In the genomic region with DNA sequence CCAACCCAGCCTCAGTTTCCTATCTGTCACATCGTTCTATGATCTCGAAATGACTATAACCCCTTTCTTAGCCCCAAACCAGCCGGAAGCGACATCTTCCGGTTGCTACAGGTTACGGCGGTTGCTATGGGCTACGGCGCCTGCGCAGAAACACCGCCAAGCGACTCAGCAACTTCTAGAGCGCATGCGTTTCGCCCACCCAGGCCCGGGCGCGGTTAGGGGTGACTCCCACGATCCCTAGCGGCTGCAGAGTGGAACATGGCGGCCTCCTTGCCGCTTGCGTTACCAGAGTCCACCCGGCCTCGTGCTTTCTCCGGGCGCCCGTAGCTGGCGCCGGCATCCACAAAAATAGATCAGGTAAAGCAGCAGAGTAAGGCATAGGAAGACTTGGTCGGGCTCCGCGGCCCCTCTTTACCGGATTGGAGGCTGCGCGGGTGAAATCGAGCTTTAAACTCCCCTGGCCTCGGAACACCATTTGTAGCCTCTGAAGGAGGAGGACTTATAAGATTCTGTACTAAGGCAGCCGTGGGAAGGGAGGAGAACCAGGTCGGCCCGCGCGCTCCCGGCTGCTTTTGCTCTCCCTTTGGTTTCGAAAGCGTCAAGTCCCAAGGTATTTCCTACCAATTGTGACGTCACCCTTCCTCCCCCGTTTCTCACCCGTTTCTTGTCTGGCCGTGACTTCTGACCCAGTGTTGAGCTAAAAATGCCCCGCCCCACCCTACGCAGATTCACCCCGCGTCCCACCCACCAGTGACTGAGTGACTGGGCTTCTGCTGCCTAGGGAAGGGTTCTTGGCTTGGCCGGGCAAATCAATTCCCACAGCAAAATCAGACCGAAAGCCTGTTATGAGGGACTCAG, we compare ENCODE assay signal across 1 cellular context.
TF ChIP-seq lines count a peak whose summit lies in the region.

No MANE protein-coding gene starts in this region.

TF ChIP-seq in K562, 482 proteins besides CTCF, POLR2A, EP300 and RAD21 (continued from another document and continues in another):
- TF ChIP-seq HDAC3 (IDR thresholded peaks at IDR 0.05; ENCODE audit: borderline replicate concordance, partially characterized antibody) (no peak), NUFIP1 (IDR thresholded peaks at IDR 0.05; ENCODE audit: partially characterized antibody) (no peak), CBFB (CRISPR knock-in tag; IDR thresholded peaks at IDR 0.05) (no peak), FOXJ2 (tag; IDR thresholded peaks at IDR 0.05) (no peak), RBBP5 (IDR thresholded peaks at IDR 0.05; ENCODE audit: borderline replicate concordance, insufficient read depth, low read length, poor library complexity, severe bottlenecking) (peak; percentile 91), TRIM24 (IDR thresholded peaks at IDR 0.05) (0 out of 4 replicates have a peak, but pooled peaks of 1 of the 2 experiments have one; percentile 10), PCBP1 (IDR thresholded peaks at IDR 0.05; ENCODE audit: low read depth, low read length, poor library complexity, severe bottlenecking) (no peak), TCF7L2 (IDR thresholded peaks at IDR 0.05; ENCODE audit: low read depth, low read length) (no peak), ZSCAN29 (IDR thresholded peaks at IDR 0.05) (no peak), CCAR2 (IDR thresholded peaks at IDR 0.05; ENCODE audit: low read depth, low read length) (no peak), MIER1 (IDR thresholded peaks at IDR 0.05; ENCODE audit: low read depth) (no peak), RBM22 (IDR thresholded peaks at IDR 0.05; ENCODE audit: low read depth, low read length, poor library complexity, severe bottlenecking) (peak; percentile 100), HEY1 (CRISPR knock-in tag; IDR thresholded peaks at IDR 0.05; ENCODE audit: borderline replicate concordance) (no peak), RB1 (IDR thresholded peaks at IDR 0.05; ENCODE audit: low read depth) (peak; percentile 26; the same call in 1 of the 2 replicates), ZNF695 (CRISPR knock-in tag; IDR thresholded peaks at IDR 0.05) (no peak), BRD4 (IDR thresholded peaks at IDR 0.05) (peak; percentile 97), U2AF1 (optimal IDR thresholded peaks at IDR 0.05; ENCODE audit: low read depth, low read length) (no peak), TRIM28 (IDR thresholded peaks at IDR 0.05) (no peak), NELFE (IDR thresholded peaks at IDR 0.05; ENCODE audit: insufficient read depth, insufficient read length) (no peak), ZNF57 (CRISPR knock-in tag; IDR thresholded peaks at IDR 0.05) (no peak), BDP1 (IDR thresholded peaks at IDR 0.05; ENCODE audit: insufficient read depth, insufficient read length) (no peak), RCOR1 (IDR thresholded peaks at IDR 0.05; ENCODE audit: borderline replicate concordance in 1 of 2, low read depth in 2 of 2, low read length in 2 of 2) (peak in 1 of 2 experiments; percentile 64; a peak in 1 of 4 replicates), DACH1 (IDR thresholded peaks at IDR 0.05; ENCODE audit: partially characterized antibody) (no peak), TARDBP (IDR thresholded peaks at IDR 0.05) (no peak), RBM15 (IDR thresholded peaks at IDR 0.05; ENCODE audit: insufficient read depth, low read length) (no peak), KLF1 (tag; IDR thresholded peaks at IDR 0.05) (0 out of 2 replicates have a peak, but pooled peaks have one; percentile 45), HNRNPUL1 (IDR thresholded peaks at IDR 0.05; ENCODE audit: low read length) (no peak), MTA2 (IDR thresholded peaks at IDR 0.05; ENCODE audit: low read depth) (no peak), TBL1XR1 (IDR thresholded peaks at IDR 0.05; ENCODE audit: low read length in 2 of 2) (no peak; a peak in 1 of 4 replicates), ZKSCAN3 (CRISPR knock-in tag; IDR thresholded peaks at IDR 0.05) (no peak), TAF7 (tag; IDR thresholded peaks at IDR 0.05) (peak; percentile 79; the same call in 1 of the 2 replicates), HLTF (IDR thresholded peaks at IDR 0.05) (no peak), GATA2 (CRISPR knock-in tag; IDR thresholded peaks at IDR 0.05) (no peak), ZFP1 (CRISPR knock-in tag; IDR thresholded peaks at IDR 0.05) (no peak), ZNF444 (CRISPR knock-in tag; IDR thresholded peaks at IDR 0.05) (no peak), MCM2 (IDR thresholded peaks at IDR 0.05; ENCODE audit: low read depth) (no peak), ZZZ3 (IDR thresholded peaks at IDR 0.05) (no peak), PHTF2 (CRISPR knock-in tag; IDR thresholded peaks at IDR 0.05) (no peak), ZNF586 (CRISPR knock-in tag; conservative IDR thresholded peaks at IDR 0.05) (no peak), SRF (CRISPR knock-in tag; IDR thresholded peaks at IDR 0.05) (no peak; a peak in 1 of 4 replicates), PYGO2 (tag; IDR thresholded peaks at IDR 0.05) (no peak), RBM14 (IDR thresholded peaks at IDR 0.05; ENCODE audit: borderline replicate concordance, insufficient read depth, low read depth, low read length) (no peak), JUN (IDR thresholded peaks at IDR 0.05; ENCODE audit: borderline replicate concordance, low read depth, low read length) (peak; percentile 36; the same call in 1 of the 2 replicates), JUN (CRISPR knock-in tag; IDR thresholded peaks at IDR 0.05; ENCODE audit: borderline replicate concordance) (no peak)
- TF ChIP-seq, protein P1, sequence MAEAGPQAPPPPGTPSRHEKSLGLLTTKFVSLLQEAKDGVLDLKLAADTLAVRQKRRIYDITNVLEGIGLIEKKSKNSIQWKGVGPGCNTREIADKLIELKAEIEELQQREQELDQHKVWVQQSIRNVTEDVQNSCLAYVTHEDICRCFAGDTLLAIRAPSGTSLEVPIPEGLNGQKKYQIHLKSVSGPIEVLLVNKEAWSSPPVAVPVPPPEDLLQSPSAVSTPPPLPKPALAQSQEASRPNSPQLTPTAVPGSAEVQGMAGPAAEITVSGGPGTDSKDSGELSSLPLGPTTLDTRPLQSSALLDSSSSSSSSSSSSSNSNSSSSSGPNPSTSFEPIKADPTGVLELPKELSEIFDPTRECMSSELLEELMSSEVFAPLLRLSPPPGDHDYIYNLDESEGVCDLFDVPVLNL (CRISPR knock-in tag; IDR thresholded peaks at IDR 0.05; ENCODE audit: low read depth): no peak
- TF ChIP-seq, protein P2, sequence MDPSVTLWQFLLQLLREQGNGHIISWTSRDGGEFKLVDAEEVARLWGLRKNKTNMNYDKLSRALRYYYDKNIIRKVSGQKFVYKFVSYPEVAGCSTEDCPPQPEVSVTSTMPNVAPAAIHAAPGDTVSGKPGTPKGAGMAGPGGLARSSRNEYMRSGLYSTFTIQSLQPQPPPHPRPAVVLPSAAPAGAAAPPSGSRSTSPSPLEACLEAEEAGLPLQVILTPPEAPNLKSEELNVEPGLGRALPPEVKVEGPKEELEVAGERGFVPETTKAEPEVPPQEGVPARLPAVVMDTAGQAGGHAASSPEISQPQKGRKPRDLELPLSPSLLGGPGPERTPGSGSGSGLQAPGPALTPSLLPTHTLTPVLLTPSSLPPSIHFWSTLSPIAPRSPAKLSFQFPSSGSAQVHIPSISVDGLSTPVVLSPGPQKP (CRISPR knock-in tag; IDR thresholded peaks at IDR 0.05): no peak
- TF ChIP-seq, protein P3, sequence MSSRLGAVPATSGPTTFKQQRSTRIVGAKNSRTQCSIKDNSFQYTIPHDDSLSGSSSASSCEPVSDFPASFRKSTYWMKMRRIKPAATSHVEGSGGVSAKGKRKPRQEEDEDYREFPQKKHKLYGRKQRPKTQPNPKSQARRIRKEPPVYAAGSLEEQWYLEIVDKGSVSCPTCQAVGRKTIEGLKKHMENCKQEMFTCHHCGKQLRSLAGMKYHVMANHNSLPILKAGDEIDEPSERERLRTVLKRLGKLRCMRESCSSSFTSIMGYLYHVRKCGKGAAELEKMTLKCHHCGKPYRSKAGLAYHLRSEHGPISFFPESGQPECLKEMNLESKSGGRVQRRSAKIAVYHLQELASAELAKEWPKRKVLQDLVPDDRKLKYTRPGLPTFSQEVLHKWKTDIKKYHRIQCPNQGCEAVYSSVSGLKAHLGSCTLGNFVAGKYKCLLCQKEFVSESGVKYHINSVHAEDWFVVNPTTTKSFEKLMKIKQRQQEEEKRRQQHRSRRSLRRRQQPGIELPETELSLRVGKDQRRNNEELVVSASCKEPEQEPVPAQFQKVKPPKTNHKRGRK (tag; IDR thresholded peaks at IDR 0.05): no peak
- TF ChIP-seq, protein P4, sequence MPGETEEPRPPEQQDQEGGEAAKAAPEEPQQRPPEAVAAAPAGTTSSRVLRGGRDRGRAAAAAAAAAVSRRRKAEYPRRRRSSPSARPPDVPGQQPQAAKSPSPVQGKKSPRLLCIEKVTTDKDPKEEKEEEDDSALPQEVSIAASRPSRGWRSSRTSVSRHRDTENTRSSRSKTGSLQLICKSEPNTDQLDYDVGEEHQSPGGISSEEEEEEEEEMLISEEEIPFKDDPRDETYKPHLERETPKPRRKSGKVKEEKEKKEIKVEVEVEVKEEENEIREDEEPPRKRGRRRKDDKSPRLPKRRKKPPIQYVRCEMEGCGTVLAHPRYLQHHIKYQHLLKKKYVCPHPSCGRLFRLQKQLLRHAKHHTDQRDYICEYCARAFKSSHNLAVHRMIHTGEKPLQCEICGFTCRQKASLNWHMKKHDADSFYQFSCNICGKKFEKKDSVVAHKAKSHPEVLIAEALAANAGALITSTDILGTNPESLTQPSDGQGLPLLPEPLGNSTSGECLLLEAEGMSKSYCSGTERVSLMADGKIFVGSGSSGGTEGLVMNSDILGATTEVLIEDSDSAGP (CRISPR knock-in tag; IDR thresholded peaks at IDR 0.05): no peak
- TF ChIP-seq, protein P5, sequence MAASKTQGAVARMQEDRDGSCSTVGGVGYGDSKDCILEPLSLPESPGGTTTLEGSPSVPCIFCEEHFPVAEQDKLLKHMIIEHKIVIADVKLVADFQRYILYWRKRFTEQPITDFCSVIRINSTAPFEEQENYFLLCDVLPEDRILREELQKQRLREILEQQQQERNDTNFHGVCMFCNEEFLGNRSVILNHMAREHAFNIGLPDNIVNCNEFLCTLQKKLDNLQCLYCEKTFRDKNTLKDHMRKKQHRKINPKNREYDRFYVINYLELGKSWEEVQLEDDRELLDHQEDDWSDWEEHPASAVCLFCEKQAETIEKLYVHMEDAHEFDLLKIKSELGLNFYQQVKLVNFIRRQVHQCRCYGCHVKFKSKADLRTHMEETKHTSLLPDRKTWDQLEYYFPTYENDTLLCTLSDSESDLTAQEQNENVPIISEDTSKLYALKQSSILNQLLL (CRISPR knock-in tag; IDR thresholded peaks at IDR 0.05; ENCODE audit: borderline replicate concordance): no peak
- TF ChIP-seq, protein P6, sequence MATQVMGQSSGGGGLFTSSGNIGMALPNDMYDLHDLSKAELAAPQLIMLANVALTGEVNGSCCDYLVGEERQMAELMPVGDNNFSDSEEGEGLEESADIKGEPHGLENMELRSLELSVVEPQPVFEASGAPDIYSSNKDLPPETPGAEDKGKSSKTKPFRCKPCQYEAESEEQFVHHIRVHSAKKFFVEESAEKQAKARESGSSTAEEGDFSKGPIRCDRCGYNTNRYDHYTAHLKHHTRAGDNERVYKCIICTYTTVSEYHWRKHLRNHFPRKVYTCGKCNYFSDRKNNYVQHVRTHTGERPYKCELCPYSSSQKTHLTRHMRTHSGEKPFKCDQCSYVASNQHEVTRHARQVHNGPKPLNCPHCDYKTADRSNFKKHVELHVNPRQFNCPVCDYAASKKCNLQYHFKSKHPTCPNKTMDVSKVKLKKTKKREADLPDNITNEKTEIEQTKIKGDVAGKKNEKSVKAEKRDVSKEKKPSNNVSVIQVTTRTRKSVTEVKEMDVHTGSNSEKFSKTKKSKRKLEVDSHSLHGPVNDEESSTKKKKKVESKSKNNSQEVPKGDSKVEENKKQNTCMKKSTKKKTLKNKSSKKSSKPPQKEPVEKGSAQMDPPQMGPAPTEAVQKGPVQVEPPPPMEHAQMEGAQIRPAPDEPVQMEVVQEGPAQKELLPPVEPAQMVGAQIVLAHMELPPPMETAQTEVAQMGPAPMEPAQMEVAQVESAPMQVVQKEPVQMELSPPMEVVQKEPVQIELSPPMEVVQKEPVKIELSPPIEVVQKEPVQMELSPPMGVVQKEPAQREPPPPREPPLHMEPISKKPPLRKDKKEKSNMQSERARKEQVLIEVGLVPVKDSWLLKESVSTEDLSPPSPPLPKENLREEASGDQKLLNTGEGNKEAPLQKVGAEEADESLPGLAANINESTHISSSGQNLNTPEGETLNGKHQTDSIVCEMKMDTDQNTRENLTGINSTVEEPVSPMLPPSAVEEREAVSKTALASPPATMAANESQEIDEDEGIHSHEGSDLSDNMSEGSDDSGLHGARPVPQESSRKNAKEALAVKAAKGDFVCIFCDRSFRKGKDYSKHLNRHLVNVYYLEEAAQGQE (CRISPR knock-in tag; IDR thresholded peaks at IDR 0.05; ENCODE audit: low read depth): no peak
- TF ChIP-seq, protein P7, sequence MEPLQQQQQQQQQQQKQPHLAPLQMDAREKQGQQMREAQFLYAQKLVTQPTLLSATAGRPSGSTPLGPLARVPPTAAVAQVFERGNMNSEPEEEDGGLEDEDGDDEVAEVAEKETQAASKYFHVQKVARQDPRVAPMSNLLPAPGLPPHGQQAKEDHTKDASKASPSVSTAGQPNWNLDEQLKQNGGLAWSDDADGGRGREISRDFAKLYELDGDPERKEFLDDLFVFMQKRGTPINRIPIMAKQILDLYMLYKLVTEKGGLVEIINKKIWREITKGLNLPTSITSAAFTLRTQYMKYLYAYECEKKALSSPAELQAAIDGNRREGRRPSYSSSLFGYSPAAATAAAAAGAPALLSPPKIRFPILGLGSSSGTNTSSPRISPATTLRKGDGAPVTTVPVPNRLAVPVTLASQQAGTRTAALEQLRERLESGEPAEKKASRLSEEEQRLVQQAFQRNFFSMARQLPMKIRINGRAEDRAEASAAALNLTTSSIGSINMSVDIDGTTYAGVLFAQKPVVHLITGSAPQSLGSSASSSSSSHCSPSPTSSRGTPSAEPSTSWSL (CRISPR knock-in tag; IDR thresholded peaks at IDR 0.05; ENCODE audit: borderline replicate concordance): no peak
- TF ChIP-seq, protein P8, sequence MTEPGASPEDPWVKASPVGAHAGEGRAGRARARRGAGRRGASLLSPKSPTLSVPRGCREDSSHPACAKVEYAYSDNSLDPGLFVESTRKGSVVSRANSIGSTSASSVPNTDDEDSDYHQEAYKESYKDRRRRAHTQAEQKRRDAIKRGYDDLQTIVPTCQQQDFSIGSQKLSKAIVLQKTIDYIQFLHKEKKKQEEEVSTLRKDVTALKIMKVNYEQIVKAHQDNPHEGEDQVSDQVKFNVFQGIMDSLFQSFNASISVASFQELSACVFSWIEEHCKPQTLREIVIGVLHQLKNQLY (CRISPR knock-in tag; conservative IDR thresholded peaks at IDR 0.05): no peak
- TF ChIP-seq, protein P9, sequence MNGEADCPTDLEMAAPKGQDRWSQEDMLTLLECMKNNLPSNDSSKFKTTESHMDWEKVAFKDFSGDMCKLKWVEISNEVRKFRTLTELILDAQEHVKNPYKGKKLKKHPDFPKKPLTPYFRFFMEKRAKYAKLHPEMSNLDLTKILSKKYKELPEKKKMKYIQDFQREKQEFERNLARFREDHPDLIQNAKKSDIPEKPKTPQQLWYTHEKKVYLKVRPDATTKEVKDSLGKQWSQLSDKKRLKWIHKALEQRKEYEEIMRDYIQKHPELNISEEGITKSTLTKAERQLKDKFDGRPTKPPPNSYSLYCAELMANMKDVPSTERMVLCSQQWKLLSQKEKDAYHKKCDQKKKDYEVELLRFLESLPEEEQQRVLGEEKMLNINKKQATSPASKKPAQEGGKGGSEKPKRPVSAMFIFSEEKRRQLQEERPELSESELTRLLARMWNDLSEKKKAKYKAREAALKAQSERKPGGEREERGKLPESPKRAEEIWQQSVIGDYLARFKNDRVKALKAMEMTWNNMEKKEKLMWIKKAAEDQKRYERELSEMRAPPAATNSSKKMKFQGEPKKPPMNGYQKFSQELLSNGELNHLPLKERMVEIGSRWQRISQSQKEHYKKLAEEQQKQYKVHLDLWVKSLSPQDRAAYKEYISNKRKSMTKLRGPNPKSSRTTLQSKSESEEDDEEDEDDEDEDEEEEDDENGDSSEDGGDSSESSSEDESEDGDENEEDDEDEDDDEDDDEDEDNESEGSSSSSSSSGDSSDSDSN (IDR thresholded peaks at IDR 0.05; ENCODE audit: borderline replicate concordance in 1 of 2, low read depth in 2 of 2, low read length in 2 of 2): no peak
